In genomic region chr3:135922903-135923250, GRCh38 we compare ENCODE assay signal across 1 cellular context.
TF ChIP-seq lines count a peak whose summit lies in the region.

No MANE protein-coding gene starts in this region.

TF ChIP-seq in GM23338, 12 proteins besides CTCF, POLR2A, EP300 and RAD21 (continued from another document):
- TF ChIP-seq REST (IDR thresholded peaks at IDR 0.05; ENCODE audit: unreplicated experiment) (no peak), ZNF462 (CRISPR knock-in tag; IDR thresholded peaks at IDR 0.05) (no peak), ZNF114 (CRISPR knock-in tag; IDR thresholded peaks at IDR 0.05) (no peak), ZNF331 (CRISPR knock-in tag; IDR thresholded peaks at IDR 0.05; ENCODE audit: low read depth) (no peak), JUNB (IDR thresholded peaks at IDR 0.05; ENCODE audit: unreplicated experiment) (no peak), NANOG (IDR thresholded peaks at IDR 0.05; ENCODE audit: borderline replicate concordance) (no peak)
TF ChIP-seq in GM23338: peak in this region for 0.
